In genomic region chr18:60245096-60245495, GRCh38 we compare ENCODE assay signal across 9 cellular contexts.
"Had no signal": no experiment of that assay in that cellular context is flagged by ENCODE, and none has a peak within 500 bp of the region (broad histone marks: within the 10 kb centered on the region; RNA-seq: fewer than 3 reads in every experiment).

No MANE protein-coding gene starts in this region.

- H3K27ac ChIP-seq: GM23248, HL-60, KMS-11 had no signal

- H3K4me3 ChIP-seq: GM23248, HAP-1 had no signal

- H3K36me3 ChIP-seq: HAP-1 had no signal

- ATAC-seq: HCT116, HepG2 had no signal

- H3K4me2 ChIP-seq: KMS-11 had no signal

- H2AFZ ChIP-seq: GM23248 had no signal

- DNase-seq: GM23248, HFFc6, Karpas-422, KBM-7 had no signal

- H3K9ac ChIP-seq: GM23248, KMS-11 had no signal

- H3K4me1 ChIP-seq: HAP-1 had no signal

- H3K9me3 ChIP-seq: HAP-1 had no signal
